In the genomic region with DNA sequence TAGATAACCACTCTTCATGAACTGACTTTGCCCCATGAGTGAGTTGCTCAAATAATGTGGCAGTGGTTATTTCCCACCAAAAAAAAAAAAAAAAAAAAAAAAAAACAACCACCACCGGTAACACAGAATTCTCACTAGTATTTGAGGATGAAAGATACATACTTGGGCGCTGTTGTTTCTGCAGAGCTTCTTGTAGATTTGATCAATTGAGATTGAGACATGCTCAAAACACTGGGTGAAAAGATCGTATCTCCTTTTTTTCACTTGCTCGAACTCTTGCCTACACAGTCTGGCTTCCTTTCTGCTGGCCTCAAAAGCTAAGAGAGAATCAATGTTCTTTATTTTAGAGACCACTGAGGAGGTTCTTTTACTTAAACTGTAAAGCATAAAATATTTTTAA, we compare ENCODE assay signal across 9 cellular contexts. TPM values are rescaled to one million over a fixed set of nuclear protein-coding genes. Genes with fewer than 3 reads are reported as not detected.
"Had no signal": no experiment of that assay in that cellular context is flagged by ENCODE, and none has a peak within 500 bp of the region (broad histone marks: within the 10 kb centered on the region; RNA-seq: fewer than 3 reads in every experiment).

No MANE protein-coding gene starts in this region.

- H3K4me1 Mint-ChIP-seq: GM23338, H9, IgD-negative memory B cell had no signal

- H3K9me3 Mint-ChIP-seq: GM23338, H9, IgD-negative memory B cell had no signal

- H3K27me3 Mint-ChIP-seq: IgD-negative memory B cell had no signal

- ATAC-seq: GM23338, HepG2 had no signal

- H3K27ac Mint-ChIP-seq: GM23338, H9, IgD-negative memory B cell had no signal

- H3K4me3 Mint-ChIP-seq: GM23338, H9, IgD-negative memory B cell had no signal

- DNase-seq: H9, HCEC 1CT, KBM-7 had no signal

- H3K27ac ChIP-seq: HL-60 had no signal

- H3K4me3 ChIP-seq: GM23338 had no signal

RNA-seq across cellular contexts. Expression of a gene that starts 59.6 kb away (rescaled TPM):
- total RNA-seq: GM23338, H1, H9, HepG2, HT1080 had no signal
- polyA plus RNA-seq: HepG2, IgD-negative memory B cell had no signal

RNA-seq across cellular contexts. Expression of a gene that starts 59.7 kb away (rescaled TPM):
- polyA plus RNA-seq: HepG2, IgD-negative memory B cell had no signal
